Comparison of ENCODE assay signal across 10 cellular contexts in the genomic region with DNA sequence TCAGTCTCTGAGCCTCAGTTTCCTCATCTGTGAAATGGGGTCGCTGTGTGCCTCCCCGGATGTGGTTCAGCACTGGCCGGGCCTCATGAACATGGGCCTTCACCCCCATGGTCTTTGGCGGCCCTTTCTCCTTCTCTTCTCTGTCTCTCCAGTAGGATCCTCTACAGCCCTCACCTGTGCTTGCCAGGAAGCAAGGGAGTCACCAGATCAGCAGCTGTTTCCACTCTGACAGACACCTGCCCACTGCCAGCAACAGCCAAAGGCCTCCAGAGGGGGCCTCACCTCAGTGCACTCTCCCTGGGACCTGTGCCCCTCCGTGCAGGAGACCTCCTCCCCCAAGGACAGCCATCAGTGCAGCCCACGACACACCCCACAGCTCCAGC.
DNase-seq lines count a peak whose midpoint lies in the region; ATAC-seq, FAIRE-seq and TF ChIP-seq lines count a peak whose summit lies in the region.
"Had no signal": no experiment of that assay in that cellular context is flagged by ENCODE, and none has a peak within 500 bp of the region (broad histone marks: within the 10 kb centered on the region; RNA-seq: fewer than 3 reads in every experiment).

No MANE protein-coding gene starts in this region.

- H3K36me3 ChIP-seq in naive thymus-derived CD4-positive, alpha-beta T cell (ENCODE audit: control insufficient read depth in 2 of 3, insufficient read depth in 3 of 3, low read length in 3 of 3) = no peaks in the 10 kb centered on the region
- H3K36me3 ChIP-seq in hepatocyte (replicated peaks; ENCODE audit: insufficient read depth, low read depth) = no peaks in the 10 kb centered on the region

- no peak overlapping the region for H3K4me3 Mint-ChIP-seq in T-helper 17 cell
- peak overlapping the region; percentile 64 to 90 (median 79) for H3K4me3 Mint-ChIP-seq in naive thymus-derived CD4-positive, alpha-beta T cell

- H3K9me2 ChIP-seq in hepatocyte (replicated peaks; ENCODE audit: insufficient read depth) = no peaks in the 10 kb centered on the region

- H3K36me3 Mint-ChIP-seq in T-helper 17 cell (ENCODE audit: low read depth) = no peaks in the 10 kb centered on the region
- H3K36me3 Mint-ChIP-seq in naive thymus-derived CD4-positive, alpha-beta T cell = peaks cover 0 to 5% (median 0%) of the 10 kb centered on the region in 5 donors

- 85% methylated on average over 6 of the region's 6 CpGs for WGBS in hepatocyte (ENCODE audit: low lambda C conversion rate, missing lambda C conversion rate)

- H3K27me3 ChIP-seq in naive thymus-derived CD4-positive, alpha-beta T cell (ENCODE audit: control insufficient read depth in 2 of 2, insufficient read depth in 2 of 2, low read length in 2 of 2) = no peaks in the 10 kb centered on the region
- peaks cover 31% of the 10 kb centered on the region for H3K27me3 ChIP-seq in hepatocyte

- peaks cover 4% of the 10 kb centered on the region for H3K27me3 Mint-ChIP-seq in T-helper 17 cell
- H3K27me3 Mint-ChIP-seq in naive thymus-derived CD4-positive, alpha-beta T cell = peaks cover 0 to 17% (median 0%) of the 10 kb centered on the region in 5 donors

- no peak for TF ChIP-seq CTCF in hepatocyte (IDR thresholded peaks at IDR 0.05; ENCODE audit: poor library complexity)

- H3K27ac ChIP-seq in naive thymus-derived CD4-positive, alpha-beta T cell (ENCODE audit: low read depth, low read length) = peak overlapping the region; percentile 70
- H3K27ac ChIP-seq in hepatocyte = no peak overlapping the region

- POLR2A ChIA-PET in naive thymus-derived CD4-positive, alpha-beta T cell (lab: Charles Lee) = interaction anchor here (0.6 to 1.2 kb wide), 3 partner anchors 8 to 21 kb away, joined by 3 to 5 read pairs (median 4); no protein-coding TSS in a partner anchor

- no peaks in the 10 kb centered on the region for H3K9me3 Mint-ChIP-seq in naive thymus-derived CD4-positive, alpha-beta T cell

- H4K20me1 ChIP-seq in hepatocyte (ENCODE audit: insufficient read depth, poor library complexity, severe bottlenecking) = no peaks in the 10 kb centered on the region

- H3K9me3 ChIP-seq in T-helper 17 cell (ENCODE audit: control insufficient read depth, low read length, poor library complexity, severe bottlenecking) (no peaks in the 10 kb centered on the region), hepatocyte (ENCODE audit: low read depth) (no peaks in the 10 kb centered on the region)
- H3K9me3 ChIP-seq in naive thymus-derived CD4-positive, alpha-beta T cell (ENCODE audit: control insufficient read depth in 2 of 3, low read length in 3 of 3) = no peaks in the 10 kb centered on the region

- no peak overlapping the region for H3K4me2 ChIP-seq in hepatocyte

- H3K4me3 ChIP-seq in naive thymus-derived CD4-positive, alpha-beta T cell (ENCODE audit: low read length) = peak overlapping the region; percentile 15
- H3K4me3 ChIP-seq in hepatocyte = no peak overlapping the region

- FAIRE-seq in GM19239 (lab: Jason Lieb, UNC) = no peak
- FAIRE-seq: islet of Langerhans had no signal

- CTCF ChIA-PET in naive thymus-derived CD4-positive, alpha-beta T cell (lab: Charles Lee) = interaction anchor here (1.2 kb wide), 1 partner anchor 13 kb away, joined by 6 read pairs; no protein-coding TSS in a partner anchor

- peak overlapping the region; percentile 93 for H3K27ac Mint-ChIP-seq in T-helper 17 cell
- H3K27ac Mint-ChIP-seq in naive thymus-derived CD4-positive, alpha-beta T cell = peak overlapping the region; percentile 77 to 99 (median 95)

- DNase-seq in T-helper 17 cell (no peak), hepatocyte (ENCODE audit: low spot score) (no peak), hepatic stellate cell (ENCODE audit: low spot score) (no peak), GM19239 (ENCODE audit: insufficient read length, low spot score) (no peak)
- peak in 1 of 9 donors; percentile 17 for DNase-seq in naive thymus-derived CD4-positive, alpha-beta T cell
- DNase-seq: GDM1, NCI-H2227 treated with DMSO at 0.1 percent for 48 hours had no signal

- peaks cover 27 to 49% of the 10 kb centered on the region in 2 donors for H3K4me1 ChIP-seq in naive thymus-derived CD4-positive, alpha-beta T cell (ENCODE audit: control insufficient read depth in 2 of 2, insufficient read depth in 2 of 2, low read length in 2 of 2)
- H3K4me1 ChIP-seq in hepatocyte (ENCODE audit: insufficient read depth) = no peaks in the 10 kb centered on the region

- no peaks in the 10 kb centered on the region for H3K79me2 ChIP-seq in hepatocyte

- no peak overlapping the region for H2AFZ ChIP-seq in hepatocyte

- peaks cover 18% of the 10 kb centered on the region for H3K4me1 Mint-ChIP-seq in T-helper 17 cell
- peaks cover 12 to 84% (median 70%) of the 10 kb centered on the region in 7 donors for H3K4me1 Mint-ChIP-seq in naive thymus-derived CD4-positive, alpha-beta T cell

- intact Hi-C loops in naive thymus-derived CD4-positive, alpha-beta T cell (cut with micrococcal nuclease) = loop anchor here (1.0 to 5.0 kb wide), 6 partner anchors 22 to 1084 kb away; partner anchors contain the start of genes HEATR3 (in 1 of the 2), N4BP1 (in 1 of the 2) and NKD1 (in 1 of the 2)

- ATAC-seq in GM18517 (IDR thresholded peaks at IDR 0.05; ENCODE audit: unreplicated experiment) (peak; percentile 38), HG03139 (IDR thresholded peaks at IDR 0.05; ENCODE audit: unreplicated experiment) (peak; percentile 21), T-helper 17 cell (peak; percentile 12)
- peak; percentile 2 for ATAC-seq in naive thymus-derived CD4-positive, alpha-beta T cell
